ENCODE assay signal across 1 cellular context in the genomic region with DNA sequence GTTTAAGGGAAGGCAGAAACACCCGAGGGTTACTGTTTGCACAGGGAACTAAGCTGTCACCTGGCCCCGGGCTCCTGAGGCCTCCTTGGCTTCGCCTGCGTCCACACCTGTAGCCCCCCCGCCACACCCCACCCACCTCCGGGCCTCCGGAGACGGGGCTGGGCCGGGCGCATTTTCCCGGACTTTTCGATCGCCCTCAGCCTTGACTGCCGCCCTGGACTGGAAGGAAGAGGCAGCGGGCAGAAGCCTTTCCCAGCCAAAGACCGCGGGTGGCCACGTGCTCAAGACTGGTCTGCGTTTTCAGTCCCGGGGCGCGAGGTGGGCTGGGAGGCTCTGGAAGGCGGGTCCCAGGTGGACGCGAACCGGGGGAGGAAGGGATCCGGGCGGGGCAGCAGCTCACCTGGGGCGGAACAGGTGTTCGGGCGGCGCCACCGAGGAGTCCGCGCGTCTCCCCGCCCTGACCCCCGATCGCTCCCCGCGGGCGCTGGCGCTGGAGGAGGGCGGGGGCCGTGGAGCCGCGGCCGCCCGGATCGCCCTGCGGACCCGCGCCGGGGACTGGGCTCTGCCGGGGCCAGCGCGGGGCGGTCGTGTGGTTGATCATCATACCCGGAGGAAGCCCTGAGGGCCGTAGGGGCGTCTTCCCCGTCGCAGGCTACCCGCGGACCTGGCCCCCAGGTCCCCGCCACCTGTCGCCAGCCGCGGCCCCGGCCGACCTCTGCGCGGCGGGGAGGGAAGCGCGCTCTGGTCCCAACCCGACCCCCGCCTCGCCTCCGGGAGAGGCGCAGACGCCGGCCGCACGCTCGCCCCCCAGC.
TF ChIP-seq lines count a peak whose summit lies in the region.

No MANE protein-coding gene starts in this region.

TF ChIP-seq in HEK293, 187 proteins besides CTCF, POLR2A, EP300 and RAD21 (continued from another document):
- TF ChIP-seq, protein P1, sequence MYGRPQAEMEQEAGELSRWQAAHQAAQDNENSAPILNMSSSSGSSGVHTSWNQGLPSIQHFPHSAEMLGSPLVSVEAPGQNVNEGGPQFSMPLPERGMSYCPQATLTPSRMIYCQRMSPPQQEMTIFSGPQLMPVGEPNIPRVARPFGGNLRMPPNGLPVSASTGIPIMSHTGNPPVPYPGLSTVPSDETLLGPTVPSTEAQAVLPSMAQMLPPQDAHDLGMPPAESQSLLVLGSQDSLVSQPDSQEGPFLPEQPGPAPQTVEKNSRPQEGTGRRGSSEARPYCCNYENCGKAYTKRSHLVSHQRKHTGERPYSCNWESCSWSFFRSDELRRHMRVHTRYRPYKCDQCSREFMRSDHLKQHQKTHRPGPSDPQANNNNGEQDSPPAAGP (tag by site-specific recombination; IDR thresholded peaks at IDR 0.05): peak; percentile 31; the same call in 1 of the 2 replicates
- no peak for TF ChIP-seq ZNF558 (tag by site-specific recombination; IDR thresholded peaks at IDR 0.05)
- TF ChIP-seq ZSCAN16 (tag by site-specific recombination; IDR thresholded peaks at IDR 0.05): no peak
- TF ChIP-seq GLIS1 (tag by site-specific recombination; IDR thresholded peaks at IDR 0.05): peak; percentile 15; the same call in 1 of the 2 replicates
- TF ChIP-seq, protein P2, sequence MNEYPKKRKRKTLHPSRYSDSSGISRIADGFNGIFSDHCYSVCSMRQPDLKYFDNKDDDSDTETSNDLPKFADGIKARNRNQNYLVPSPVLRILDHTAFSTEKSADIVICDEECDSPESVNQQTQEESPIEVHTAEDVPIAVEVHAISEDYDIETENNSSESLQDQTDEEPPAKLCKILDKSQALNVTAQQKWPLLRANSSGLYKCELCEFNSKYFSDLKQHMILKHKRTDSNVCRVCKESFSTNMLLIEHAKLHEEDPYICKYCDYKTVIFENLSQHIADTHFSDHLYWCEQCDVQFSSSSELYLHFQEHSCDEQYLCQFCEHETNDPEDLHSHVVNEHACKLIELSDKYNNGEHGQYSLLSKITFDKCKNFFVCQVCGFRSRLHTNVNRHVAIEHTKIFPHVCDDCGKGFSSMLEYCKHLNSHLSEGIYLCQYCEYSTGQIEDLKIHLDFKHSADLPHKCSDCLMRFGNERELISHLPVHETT (tag by site-specific recombination; IDR thresholded peaks at IDR 0.05): no peak
- 0 out of 2 replicates have a peak, but pooled peaks have one; percentile 40 for TF ChIP-seq ZEB2 (tag by site-specific recombination; IDR thresholded peaks at IDR 0.05)
- peak; percentile 45; the same call in 1 of the 2 replicates for TF ChIP-seq KLF8 (tag by site-specific recombination; IDR thresholded peaks at IDR 0.05)
- no peak for TF ChIP-seq ZNF473 (tag by site-specific recombination; IDR thresholded peaks at IDR 0.05)
- peak; percentile 72 for TF ChIP-seq ZBTB8A (tag by site-specific recombination; IDR thresholded peaks at IDR 0.05)
- TF ChIP-seq, protein P3, sequence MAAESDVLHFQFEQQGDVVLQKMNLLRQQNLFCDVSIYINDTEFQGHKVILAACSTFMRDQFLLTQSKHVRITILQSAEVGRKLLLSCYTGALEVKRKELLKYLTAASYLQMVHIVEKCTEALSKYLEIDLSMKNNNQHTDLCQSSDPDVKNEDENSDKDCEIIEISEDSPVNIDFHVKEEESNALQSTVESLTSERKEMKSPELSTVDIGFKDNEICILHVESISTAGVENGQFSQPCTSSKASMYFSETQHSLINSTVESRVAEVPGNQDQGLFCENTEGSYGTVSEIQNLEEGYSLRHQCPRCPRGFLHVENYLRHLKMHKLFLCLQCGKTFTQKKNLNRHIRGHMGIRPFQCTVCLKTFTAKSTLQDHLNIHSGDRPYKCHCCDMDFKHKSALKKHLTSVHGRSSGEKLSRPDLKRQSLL (tag by site-specific recombination; IDR thresholded peaks at IDR 0.05): no peak
- TF ChIP-seq ZNF561 (tag by site-specific recombination; IDR thresholded peaks at IDR 0.05; ENCODE audit: borderline replicate concordance): no peak
- no peak for TF ChIP-seq ZNF777 (tag by site-specific recombination; IDR thresholded peaks at IDR 0.05; ENCODE audit: borderline replicate concordance)
- TF ChIP-seq SCRT2 (tag by site-specific recombination; IDR thresholded peaks at IDR 0.05): peak; percentile 83
- TF ChIP-seq ZNF701 (tag by site-specific recombination; IDR thresholded peaks at IDR 0.05): no peak
- peak; percentile 53; the same call in 1 of the 2 replicates for TF ChIP-seq ZIC2 (tag by site-specific recombination; IDR thresholded peaks at IDR 0.05)
- TF ChIP-seq ZNF626 (tag by site-specific recombination; IDR thresholded peaks at IDR 0.05): no peak
- no peak for TF ChIP-seq ZNF629 (tag by site-specific recombination; IDR thresholded peaks at IDR 0.05)
- 0 out of 2 replicates have a peak, but pooled peaks have one; percentile 26 for TF ChIP-seq KLF7 (tag by site-specific recombination; IDR thresholded peaks at IDR 0.05; ENCODE audit: borderline replicate concordance)
- TF ChIP-seq, protein P4, sequence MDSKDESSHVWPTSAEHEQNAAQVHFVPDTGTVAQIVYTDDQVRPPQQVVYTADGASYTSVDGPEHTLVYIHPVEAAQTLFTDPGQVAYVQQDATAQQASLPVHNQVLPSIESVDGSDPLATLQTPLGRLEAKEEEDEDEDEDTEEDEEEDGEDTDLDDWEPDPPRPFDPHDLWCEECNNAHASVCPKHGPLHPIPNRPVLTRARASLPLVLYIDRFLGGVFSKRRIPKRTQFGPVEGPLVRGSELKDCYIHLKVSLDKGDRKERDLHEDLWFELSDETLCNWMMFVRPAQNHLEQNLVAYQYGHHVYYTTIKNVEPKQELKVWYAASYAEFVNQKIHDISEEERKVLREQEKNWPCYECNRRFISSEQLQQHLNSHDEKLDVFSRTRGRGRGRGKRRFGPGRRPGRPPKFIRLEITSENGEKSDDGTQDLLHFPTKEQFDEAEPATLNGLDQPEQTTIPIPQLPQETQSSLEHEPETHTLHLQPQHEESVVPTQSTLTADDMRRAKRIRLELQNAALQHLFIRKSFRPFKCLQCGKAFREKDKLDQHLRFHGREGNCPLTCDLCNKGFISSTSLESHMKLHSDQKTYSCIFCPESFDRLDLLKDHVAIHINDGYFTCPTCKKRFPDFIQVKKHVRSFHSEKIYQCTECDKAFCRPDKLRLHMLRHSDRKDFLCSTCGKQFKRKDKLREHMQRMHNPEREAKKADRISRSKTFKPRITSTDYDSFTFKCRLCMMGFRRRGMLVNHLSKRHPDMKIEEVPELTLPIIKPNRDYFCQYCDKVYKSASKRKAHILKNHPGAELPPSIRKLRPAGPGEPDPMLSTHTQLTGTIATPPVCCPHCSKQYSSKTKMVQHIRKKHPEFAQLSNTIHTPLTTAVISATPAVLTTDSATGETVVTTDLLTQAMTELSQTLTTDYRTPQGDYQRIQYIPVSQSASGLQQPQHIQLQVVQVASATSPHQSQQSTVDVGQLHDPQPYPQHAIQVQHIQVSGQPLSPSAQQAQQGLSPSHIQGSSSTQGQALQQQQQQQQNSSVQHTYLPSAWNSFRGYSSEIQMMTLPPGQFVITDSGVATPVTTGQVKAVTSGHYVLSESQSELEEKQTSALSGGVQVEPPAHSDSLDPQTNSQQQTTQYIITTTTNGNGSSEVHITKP (tag by site-specific recombination; IDR thresholded peaks at IDR 0.05): no peak
